Comparison of ENCODE assay signal across 15 cellular contexts in the genomic region with DNA sequence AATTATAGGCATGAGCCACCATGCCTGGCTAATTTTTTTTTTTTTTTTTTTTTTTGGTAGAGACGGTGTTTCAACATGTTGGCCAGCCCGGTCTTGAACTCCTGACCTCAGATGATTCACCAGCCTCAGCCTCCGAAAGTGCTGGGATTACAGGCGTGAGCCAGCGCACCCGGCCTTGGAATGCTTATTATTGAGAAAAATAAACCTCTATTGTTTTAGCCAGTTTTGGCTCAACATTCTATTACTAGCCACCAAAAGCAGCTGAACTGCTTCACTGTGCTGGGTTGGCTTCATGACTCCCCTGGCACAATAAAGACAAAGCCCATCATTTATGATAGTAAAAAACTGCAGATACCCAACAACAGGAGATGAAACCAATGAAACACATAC.
DNase-seq lines count a peak whose midpoint lies in the region; ATAC-seq and TF ChIP-seq lines count a peak whose summit lies in the region.
"Had no signal": no experiment of that assay in that cellular context is flagged by ENCODE, and none has a peak within 500 bp of the region (broad histone marks: within the 10 kb centered on the region; RNA-seq: fewer than 3 reads in every experiment).

No MANE protein-coding gene starts in this region.

- H3K4me3 ChIP-seq in SJSA1 = no peak overlapping the region
- H3K4me3 ChIP-seq in fibroblast of lung (replicated peaks in 1 of 4; ENCODE audit: control extremely low read depth in 1 of 4, insufficient read depth in 1 of 4, low read depth in 3 of 4, low read length in 4 of 4) = no peak overlapping the region
- H3K4me3 ChIP-seq in osteoblast (ENCODE audit: insufficient read depth, low read length) = no peak overlapping the region
- no peak overlapping the region for H3K4me3 ChIP-seq in HAP-1
- H3K4me3 ChIP-seq: K562, SK-N-MC had no signal

- TF ChIP-seq CTCF in fibroblast of lung (conservative IDR thresholded peaks at IDR 0.05 in 1 of 2, IDR thresholded peaks at IDR 0.05 in 1 of 2; ENCODE audit: low read depth in 1 of 2, low read length in 2 of 2) = no peak
- no peak for TF ChIP-seq CTCF in osteoblast (IDR thresholded peaks at IDR 0.05; ENCODE audit: extremely low read depth, low read depth, low read length)
- TF ChIP-seq CTCF in natural killer cell (IDR thresholded peaks at IDR 0.05) = no peak

- no peaks in the 10 kb centered on the region for H4K20me1 ChIP-seq in fibroblast of lung (ENCODE audit: control insufficient read depth, extremely low read depth, insufficient read depth, low read length)
- H4K20me1 ChIP-seq in osteoblast (ENCODE audit: insufficient read depth, low read length) = no peaks in the 10 kb centered on the region

- H3K79me2 ChIP-seq in fibroblast of lung (ENCODE audit: control insufficient read depth, insufficient read depth, low read length) = no peaks in the 10 kb centered on the region
- H3K79me2 ChIP-seq in osteoblast (ENCODE audit: insufficient read depth, low read length) = no peaks in the 10 kb centered on the region

- in situ Hi-C loops in HAP-1 (cut with MboI; ENCODE audit: low sequenced_read_pairs) = no loop called here

- H3K36me3 ChIP-seq in SJSA1 (no peaks in the 10 kb centered on the region), fibroblast of lung (ENCODE audit: control insufficient read depth, insufficient read depth, low read length) (no peaks in the 10 kb centered on the region), osteoblast (ENCODE audit: insufficient read depth, low read length) (no peaks in the 10 kb centered on the region), HAP-1 (replicated peaks) (no peaks in the 10 kb centered on the region)

- peaks cover 2% of the 10 kb centered on the region for H3K36me3 Mint-ChIP-seq in natural killer cell
- H3K36me3 Mint-ChIP-seq: activated naive CD4-positive, alpha-beta T cell treated with anti-CD3 and anti-CD28 coated beads, Interleukin-2, amount 50 U/mL, for 24 hours had no signal

- H3K27ac ChIP-seq in SJSA1 (no peak overlapping the region; the same call in 1 of the 2 replicates), fibroblast of lung (ENCODE audit: insufficient read depth, low read length) (no peak overlapping the region), osteoblast (ENCODE audit: low read depth, low read length) (no peak overlapping the region)
- H3K27ac ChIP-seq: SK-N-MC had no signal

- H3K27me3 Mint-ChIP-seq in natural killer cell (ENCODE audit: low read depth in 2 of 2) = no peaks in the 10 kb centered on the region
- H3K27me3 Mint-ChIP-seq: activated naive CD4-positive, alpha-beta T cell treated with anti-CD3 and anti-CD28 coated beads, Interleukin-2, amount 50 U/mL, for 24 hours had no signal

- H3K4me1 Mint-ChIP-seq in natural killer cell = peaks cover 0 to 5% of the 10 kb centered on the region in 2 donors
- H3K4me1 Mint-ChIP-seq: activated naive CD4-positive, alpha-beta T cell treated with anti-CD3 and anti-CD28 coated beads, Interleukin-2, amount 50 U/mL, for 24 hours; CD8-positive, alpha-beta memory T cell; memory B cell had no signal

- DNase-seq in EL = peak; percentile 87
- DNase-seq in SJSA1 (ENCODE audit: low read depth in 1 of 2, low spot score in 2 of 2) = peak; percentile 47 to 65
- DNase-seq in fibroblast of lung (ENCODE audit: low read depth in 2 of 2) = peak; percentile 82 to 84
- peak; percentile 73 for DNase-seq in osteoblast (ENCODE audit: insufficient read length, low spot score, missing footprints)
- DNase-seq in NCI-H128 (lab: John Stamatoyannopoulos, UW; ENCODE audit: unreplicated experiment) = no peak
- no peak for DNase-seq in HAP-1 (ENCODE audit: low spot score in 2 of 2)
- no peak for DNase-seq in natural killer cell
- DNase-seq in activated gamma-delta T cell treated with Interleukin-2 at 50 U/mL for 16 hours = no peak
- DNase-seq: activated CD4-positive, alpha-beta T cell treated with anti-CD3 and anti-CD28 coated beads for 48 hours; CD8-positive, alpha-beta memory T cell; NCI-H446 treated with DMSO at 0.1 percent for 48 hours had no signal

- peaks cover 0 to 3% of the 10 kb centered on the region in 2 donors for H3K9me3 Mint-ChIP-seq in natural killer cell

- H3K27me3 ChIP-seq in SJSA1 (replicated peaks) (no peaks in the 10 kb centered on the region), fibroblast of lung (ENCODE audit: control insufficient read depth, insufficient read depth, low read length) (no peaks in the 10 kb centered on the region), osteoblast (ENCODE audit: insufficient read depth, low read length) (peaks cover 13% of the 10 kb centered on the region), HAP-1 (ENCODE audit: low read depth) (no peaks in the 10 kb centered on the region)

- intact Hi-C loops in natural killer cell (cut with micrococcal nuclease) = no loop called here

- ATAC-seq in natural killer cell = no peak
- ATAC-seq: K562 had no signal

- H3K9me3 ChIP-seq in SJSA1 (replicated peaks) = no peaks in the 10 kb centered on the region
- H3K9me3 ChIP-seq in fibroblast of lung (ENCODE audit: control insufficient read depth, insufficient read depth, low read depth, low read length) = no peaks in the 10 kb centered on the region
- H3K9me3 ChIP-seq in osteoblast (ENCODE audit: low read depth, low read length) = no peaks in the 10 kb centered on the region
- H3K9me3 ChIP-seq in HAP-1 = no peaks in the 10 kb centered on the region

- H3K4me2 ChIP-seq in fibroblast of lung (ENCODE audit: extremely low read depth, insufficient read depth, low read length) (no peak overlapping the region), osteoblast (ENCODE audit: insufficient read depth, low read length) (no peak overlapping the region)

- H2AFZ ChIP-seq in fibroblast of lung (ENCODE audit: low read length) = no peak overlapping the region
- no peak overlapping the region for H2AFZ ChIP-seq in osteoblast (ENCODE audit: low read length)

- no peak overlapping the region for H3K27ac Mint-ChIP-seq in natural killer cell
- H3K27ac Mint-ChIP-seq: activated naive CD4-positive, alpha-beta T cell treated with anti-CD3 and anti-CD28 coated beads, Interleukin-2, amount 50 U/mL, for 24 hours; CD8-positive, alpha-beta memory T cell; memory B cell had no signal

- no peak overlapping the region for H3K9ac ChIP-seq in fibroblast of lung (ENCODE audit: insufficient read depth, low read length)

- H3K4me3 Mint-ChIP-seq in natural killer cell = no peak overlapping the region
- H3K4me3 Mint-ChIP-seq: activated naive CD4-positive, alpha-beta T cell treated with anti-CD3 and anti-CD28 coated beads, Interleukin-2, amount 50 U/mL, for 24 hours; CD8-positive, alpha-beta memory T cell; memory B cell had no signal

- H3K4me1 ChIP-seq in SJSA1 (replicated peaks) = peaks cover 10% of the 10 kb centered on the region
- peaks cover 2% of the 10 kb centered on the region for H3K4me1 ChIP-seq in fibroblast of lung (ENCODE audit: control insufficient read depth, extremely low read depth, insufficient read depth, low read length)
- H3K4me1 ChIP-seq in osteoblast (ENCODE audit: insufficient read depth, low read length) = peaks cover 11% of the 10 kb centered on the region
- H3K4me1 ChIP-seq in HAP-1 = no peaks in the 10 kb centered on the region

Comparison
In these comparisons a context has a peak if more than half of its experiments do, and no peak if none do; other contexts are left out.
1. DNase-seq: peak in EL (single experiment), SJSA1 (2 of 2), fibroblast of lung (2 of 2) and osteoblast (single experiment); none in NCI-H128 (single experiment), HAP-1 (0 of 2), natural killer cell (single experiment) and activated gamma-delta T cell treated with Interleukin-2 at 50 U/mL for 16 hours (single experiment).